ENCODE assay signal across 9 cellular contexts in the genomic region with DNA sequence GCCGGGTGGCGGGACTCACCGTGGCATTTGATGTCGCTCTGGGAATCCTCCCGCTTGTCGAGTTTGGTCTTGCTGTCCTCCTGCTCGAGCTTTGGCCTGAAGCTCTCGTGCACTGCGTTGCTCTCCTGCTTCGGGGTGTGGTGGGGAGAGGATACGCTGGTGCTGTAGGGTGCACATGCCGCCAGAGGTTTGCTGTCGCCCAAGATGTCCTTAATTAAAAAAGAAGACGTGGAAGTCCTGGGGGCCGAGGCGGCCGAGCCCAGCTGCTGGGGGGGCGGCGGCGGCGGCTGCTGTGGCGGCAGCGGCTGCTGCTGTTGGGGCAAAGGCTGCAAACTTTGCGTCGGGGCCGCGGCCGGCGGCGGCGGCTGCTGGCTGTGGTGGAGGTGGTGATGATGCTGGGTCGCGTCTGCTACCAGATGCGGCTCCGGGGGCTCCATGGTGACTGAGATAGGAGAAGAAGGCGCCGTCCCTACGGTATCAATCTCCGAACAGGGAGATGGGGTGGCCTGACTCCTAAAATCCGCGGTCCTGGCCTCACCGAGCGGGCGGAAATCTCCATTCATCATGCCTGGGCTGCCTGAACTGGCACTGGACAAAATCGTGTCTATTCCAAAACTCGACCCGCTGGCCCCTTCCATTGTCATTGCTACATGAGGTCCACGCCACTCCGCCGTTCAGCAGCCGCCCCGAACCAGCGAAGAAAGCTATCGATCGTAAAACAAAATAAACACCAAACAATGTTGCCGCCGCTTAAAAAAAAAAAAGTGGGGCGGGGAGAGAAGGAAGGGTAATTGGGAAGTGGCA. TPM values are rescaled to one million over a fixed set of nuclear protein-coding genes. Genes with fewer than 3 reads are reported as not detected.
DNase-seq lines count a peak whose midpoint lies in the region; ATAC-seq and TF ChIP-seq lines count a peak whose summit lies in the region.
"Had no signal": no experiment of that assay in that cellular context is flagged by ENCODE, and none has a peak within 500 bp of the region (broad histone marks: within the 10 kb centered on the region; RNA-seq: fewer than 3 reads in every experiment).

A gene (minus strand): TSS at position 751 of the 804 bp plus-strand sequence. CDS start 107 bp downstream, at position 644.

- no peak for TF ChIP-seq POLR2A in IMR-90 (IDR thresholded peaks at IDR 0.05; ENCODE audit: low read depth, low read length)

- in situ Hi-C loops in IMR-90 (cut with MboI; ENCODE audit: low sequenced_read_pairs), result no loop called here

- H3K23ac ChIP-seq in IMR-90 (ENCODE audit: low read depth, low read length), result no peak within 1 kb of the TSS; the same call in 1 of the 2 replicates

- POLR2A ChIA-PET in IMR-90 (lab: Charles Lee; ENCODE audit: unreplicated experiment), result no interaction called here

- CTCF ChIA-PET in IMR-90 (lab: Yijun Ruan, JAX), result no interaction called here

- peaks cover 0 to 23% (median 6%) of the 10 kb centered on the region in 7 donors for H3K9me3 Mint-ChIP-seq in CD4-positive, CD25-positive, alpha-beta regulatory T cell
- H3K9me3 Mint-ChIP-seq in neural crest cell, result no peaks in the 10 kb centered on the region

- TF ChIP-seq CTCF in IMR-90 (conservative IDR thresholded peaks at IDR 0.05; ENCODE audit: low read depth, low read length) (no peak), neural crest cell (conservative IDR thresholded peaks at IDR 0.05) (no peak)

- 3% methylated on average over 25 of the region's 58 CpGs; no CpG with 5 or more reads in 1 of the 2 experiments for WGBS in IMR-90 (ENCODE audit: extremely low coverage in 2 of 2, insufficient read length in 1 of 2), 2 experiments

- no peak within 1 kb of the TSS for H2AK9ac ChIP-seq in IMR-90 (replicated peaks; ENCODE audit: low read depth, low read length, poor library complexity)

- no peak within 1 kb of the TSS for H3K14ac ChIP-seq in IMR-90 (replicated peaks; ENCODE audit: low read depth, low read length)

- dilution Hi-C loops in IMR-90 (cut with HindIII; ENCODE audit: low sequenced_read_pairs, unreplicated experiment), result no loop called here

- no peak within 1 kb of the TSS for H2BK15ac ChIP-seq in IMR-90 (ENCODE audit: low read depth, low read length)

- H3K27ac Mint-ChIP-seq in CD4-positive, CD25-positive, alpha-beta regulatory T cell, result peak within 1 kb of the TSS; percentile 62 to 77 (median 77)
- H3K27ac Mint-ChIP-seq in neural crest cell (ENCODE audit: unreplicated experiment), result no peak within 1 kb of the TSS

- no peak within 1 kb of the TSS for H2AK5ac ChIP-seq in IMR-90 (ENCODE audit: low read depth, low read length)

- peak within 1 kb of the TSS; percentile 82 for H3K4me2 ChIP-seq in IMR-90 (ENCODE audit: low read depth, low read length)

- peak within 1 kb of the TSS; percentile 63 for H2AFZ ChIP-seq in IMR-90 (replicated peaks; ENCODE audit: low read length, poor library complexity)

- no peaks in the 10 kb centered on the region for H3K36me3 Mint-ChIP-seq in CD4-positive, CD25-positive, alpha-beta regulatory T cell
- H3K36me3 Mint-ChIP-seq in neural crest cell (ENCODE audit: low read depth), result no peaks in the 10 kb centered on the region

- no peaks in the 10 kb centered on the region for H4K20me1 ChIP-seq in IMR-90 (ENCODE audit: insufficient read depth, low read length)

- no peaks in the 10 kb centered on the region for H3K9me1 ChIP-seq in IMR-90 (ENCODE audit: insufficient read depth, low read length)

- H3K4me1 ChIP-seq in CD4-positive, CD25-positive, alpha-beta regulatory T cell (ENCODE audit: control insufficient read depth, insufficient read depth, low read length, poor library complexity, severe bottlenecking), result peaks cover 6% of the 10 kb centered on the region
- H3K4me1 ChIP-seq in IMR-90 (ENCODE audit: control insufficient read depth, insufficient read depth, low read length), result no peaks in the 10 kb centered on the region
- H3K4me1 ChIP-seq in duodenal mucosa (ENCODE audit: control insufficient read depth in 1 of 2, insufficient read depth in 2 of 2, low read length in 2 of 2), result no peaks in the 10 kb centered on the region

- H3K4me3 Mint-ChIP-seq in CD4-positive, CD25-positive, alpha-beta regulatory T cell, result peak within 1 kb of the TSS; percentile 29 to 79 (median 56)
- H3K4me3 Mint-ChIP-seq in neural crest cell, result peak within 1 kb of the TSS; percentile 93

- no peak within 1 kb of the TSS for H4K8ac ChIP-seq in IMR-90 (ENCODE audit: low read depth in 2 of 2, low read length in 2 of 2)

- no peak within 1 kb of the TSS for H4K5ac ChIP-seq in IMR-90 (ENCODE audit: low read depth, low read length)

- H3K4ac ChIP-seq in IMR-90 (ENCODE audit: low read depth, low read length), result no peak within 1 kb of the TSS

- TF ChIP-seq RAD21 in IMR-90 (IDR thresholded peaks at IDR 0.05; ENCODE audit: low read length), result no peak

- no peak for DNase-seq in CD4-positive, CD25-positive, alpha-beta regulatory T cell
- DNase-seq in IMR-90 (no peak), neural crest cell (ENCODE audit: low read depth, low spot score) (no peak), iPS-NIHi7 (ENCODE audit: extremely low spot score) (no peak)

- no peak within 1 kb of the TSS for H3K18ac ChIP-seq in IMR-90 (ENCODE audit: low read depth, low read length)

- H4K91ac ChIP-seq in IMR-90 (ENCODE audit: insufficient read depth, low read depth, low read length), result no peak within 1 kb of the TSS

- no peak within 1 kb of the TSS for H2BK5ac ChIP-seq in IMR-90 (ENCODE audit: low read depth, low read length, poor library complexity, severe bottlenecking)

- H3K27me3 Mint-ChIP-seq in CD4-positive, CD25-positive, alpha-beta regulatory T cell, result peaks cover 92% of the 10 kb centered on the region
- H3K27me3 Mint-ChIP-seq in neural crest cell (ENCODE audit: low read depth), result peaks cover 98% of the 10 kb centered on the region

- no peak within 1 kb of the TSS for H3K4me3 ChIP-seq in CD4-positive, CD25-positive, alpha-beta regulatory T cell (ENCODE audit: low read depth, low read length)
- H3K4me3 ChIP-seq in IMR-90 (ENCODE audit: insufficient read depth, low read depth, low read length) (peak within 1 kb of the TSS; percentile 44), duodenal mucosa (ENCODE audit: low read depth in 1 of 2, low read length in 2 of 2) (peak within 1 kb of the TSS; percentile 3 to 36)

- no peak within 1 kb of the TSS for H3K9ac ChIP-seq in IMR-90 (ENCODE audit: low read depth, low read length)
- H3K9ac ChIP-seq in duodenal mucosa (ENCODE audit: low read depth in 1 of 2, low read length in 2 of 2), result no peak within 1 kb of the TSS

- H2BK120ac ChIP-seq in IMR-90 (ENCODE audit: low read depth, low read length), result no peak within 1 kb of the TSS

- intact Hi-C loops in IMR-90 (cut with micrococcal nuclease), result no loop called here

- no peaks in the 10 kb centered on the region for H3K36me3 ChIP-seq in CD4-positive, CD25-positive, alpha-beta regulatory T cell (ENCODE audit: control insufficient read depth, insufficient read depth, low read length)
- H3K36me3 ChIP-seq in IMR-90 (ENCODE audit: control insufficient read depth, insufficient read depth, low read length) (no peaks in the 10 kb centered on the region), duodenal mucosa (ENCODE audit: control insufficient read depth in 1 of 2, insufficient read depth in 2 of 2, low read length in 2 of 2) (no peaks in the 10 kb centered on the region)

- no peak within 1 kb of the TSS for H2BK20ac ChIP-seq in IMR-90 (ENCODE audit: low read depth, low read length)

- H3K56ac ChIP-seq in IMR-90 (ENCODE audit: extremely low read depth, insufficient read depth, low read length), result no peak within 1 kb of the TSS

- H3K27me3 ChIP-seq in CD4-positive, CD25-positive, alpha-beta regulatory T cell (ENCODE audit: control insufficient read depth, insufficient read depth, low read length), result peaks cover 50% of the 10 kb centered on the region
- H3K27me3 ChIP-seq in IMR-90 (ENCODE audit: control insufficient read depth, insufficient read depth, low read length), result peaks cover 85% of the 10 kb centered on the region
- H3K27me3 ChIP-seq in duodenal mucosa (ENCODE audit: control insufficient read depth in 1 of 2, insufficient read depth in 2 of 2, low read length in 2 of 2), result peaks cover 86 to 92% of the 10 kb centered on the region in 2 donors

- no peak for ATAC-seq in CD4-positive, CD25-positive, alpha-beta regulatory T cell (ENCODE audit: low read depth in 2 of 2)
- ATAC-seq in IMR-90 (ENCODE audit: low read depth) (no peak), GM18907 (IDR thresholded peaks at IDR 0.05; ENCODE audit: unreplicated experiment) (no peak), HG02623 (IDR thresholded peaks at IDR 0.05; ENCODE audit: unreplicated experiment) (no peak), HG03196 (IDR thresholded peaks at IDR 0.05; ENCODE audit: unreplicated experiment) (no peak)

- H3K9me3 ChIP-seq in CD4-positive, CD25-positive, alpha-beta regulatory T cell (ENCODE audit: control insufficient read depth in 2 of 2, low read length in 2 of 2), result peaks cover 5 to 16% of the 10 kb centered on the region in 2 experiments
- H3K9me3 ChIP-seq in IMR-90 (ENCODE audit: control insufficient read depth, insufficient read depth, low read length) (peaks cover 11% of the 10 kb centered on the region; the same call in 1 of the 2 replicates), duodenal mucosa (ENCODE audit: control insufficient read depth in 1 of 2, low read length in 2 of 2) (peaks cover 0 to 3% of the 10 kb centered on the region in 2 donors)

- no peaks in the 10 kb centered on the region for H3K79me1 ChIP-seq in IMR-90 (ENCODE audit: low read depth in 1 of 2, low read length in 2 of 2)

- no peak within 1 kb of the TSS for H3K27ac ChIP-seq in CD4-positive, CD25-positive, alpha-beta regulatory T cell (ENCODE audit: insufficient read depth, low read length, poor library complexity, severe bottlenecking)
- H3K27ac ChIP-seq in IMR-90 (ENCODE audit: insufficient read depth, low read length) (no peak within 1 kb of the TSS), duodenal mucosa (ENCODE audit: low read depth, low read length) (no peak within 1 kb of the TSS)

- H3K4me1 Mint-ChIP-seq in CD4-positive, CD25-positive, alpha-beta regulatory T cell, result peaks cover 15 to 36% (median 27%) of the 10 kb centered on the region in 4 donors
- peaks cover 20% of the 10 kb centered on the region for H3K4me1 Mint-ChIP-seq in neural crest cell

- BruUV-seq in IMR-90 (replicated peaks; lab: Mats Ljungman, UMichigan), result no TSS peak

TF ChIP-seq in IMR-90, 13 proteins besides CTCF, POLR2A, EP300 and RAD21:
- TF ChIP-seq, protein P1, sequence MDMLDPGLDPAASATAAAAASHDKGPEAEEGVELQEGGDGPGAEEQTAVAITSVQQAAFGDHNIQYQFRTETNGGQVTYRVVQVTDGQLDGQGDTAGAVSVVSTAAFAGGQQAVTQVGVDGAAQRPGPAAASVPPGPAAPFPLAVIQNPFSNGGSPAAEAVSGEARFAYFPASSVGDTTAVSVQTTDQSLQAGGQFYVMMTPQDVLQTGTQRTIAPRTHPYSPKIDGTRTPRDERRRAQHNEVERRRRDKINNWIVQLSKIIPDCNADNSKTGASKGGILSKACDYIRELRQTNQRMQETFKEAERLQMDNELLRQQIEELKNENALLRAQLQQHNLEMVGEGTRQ (IDR thresholded peaks at IDR 0.05; ENCODE audit: low read depth, low read length), result no peak
- TF ChIP-seq MAFK (IDR thresholded peaks at IDR 0.05; ENCODE audit: low read depth, low read length) (no peak), RFX5 (IDR thresholded peaks at IDR 0.05; ENCODE audit: low read depth, low read length) (no peak)

RNA-seq across cellular contexts. Expression of the gene that starts here (rescaled TPM):
- total RNA-seq in CD4-positive, CD25-positive, alpha-beta regulatory T cell, result not detected
- not detected for polyA plus RNA-seq in CD4-positive, CD25-positive, alpha-beta regulatory T cell
- total RNA-seq in IMR-90 (2012; rRNA removed) (not detected in 2 replicates), neural crest cell (not detected in 2 replicates)
- not detected in 2 replicates for polyA plus RNA-seq in IMR-90 (2012; rRNA removed)
- not detected in 2 replicates for polyA plus RNA-seq in IMR-90 (2012; cell fraction: cytosol; rRNA removed)
- not detected in 2 replicates for polyA plus RNA-seq in IMR-90 (2012; cell fraction: nucleus; rRNA removed; ENCODE audit: low replicate concordance)
- total RNA-seq: T-helper 2 cell treated with Interferon-gamma antibody and Interleukin-4, amounts not matched to agents 100 ng/mL and 5 ng/mL, for 36 hours had no signal
